In genomic region chr3:177185035-177185574, GRCh38 we compare ENCODE assay signal across 11 cellular contexts. TPM values are rescaled to one million over a fixed set of nuclear protein-coding genes. Genes with fewer than 3 reads are reported as not detected.
A peak's percentile ranks its signal among the peaks of the same experiment; 100 is the strongest.
DNase-seq lines count a peak whose midpoint lies in the region; ATAC-seq and TF ChIP-seq lines count a peak whose summit lies in the region.
"Had no signal": no experiment of that assay in that cellular context is flagged by ENCODE, and none has a peak within 500 bp of the region (broad histone marks: within the 10 kb centered on the region; RNA-seq: fewer than 3 reads in every experiment).

No MANE protein-coding gene starts in this region.

- ATAC-seq in GM18505 (IDR thresholded peaks at IDR 0.05; ENCODE audit: unreplicated experiment): peak; percentile 31
- peak; percentile 31 for ATAC-seq in GM21381 (IDR thresholded peaks at IDR 0.05; ENCODE audit: unreplicated experiment)
- peak; percentile 18 for ATAC-seq in HG03196 (IDR thresholded peaks at IDR 0.05; ENCODE audit: unreplicated experiment)

- H3K9me3 Mint-ChIP-seq in endodermal cell: no peaks in the 10 kb centered on the region
- H3K9me3 Mint-ChIP-seq: activated B cell treated with CpG ODN at 0.5 μM for 24 hours; central memory CD8-positive, alpha-beta T cell had no signal

- no peak overlapping the region for H3K27ac ChIP-seq in endodermal cell (ENCODE audit: low read depth, low read length)

- H3K4me1 ChIP-seq in endodermal cell (ENCODE audit: control insufficient read depth, insufficient read depth, low read length): no peaks in the 10 kb centered on the region

- H3K4me3 Mint-ChIP-seq in endodermal cell: no peak overlapping the region
- H3K4me3 Mint-ChIP-seq: activated B cell treated with CpG ODN at 0.5 μM for 24 hours; central memory CD8-positive, alpha-beta T cell had no signal

- H3K9me3 ChIP-seq in endodermal cell (ENCODE audit: control insufficient read depth, low read length): no peaks in the 10 kb centered on the region

- TF ChIP-seq CTCF in endodermal cell (conservative IDR thresholded peaks at IDR 0.05): no peak

- intact Hi-C loops in posterior vena cava (cut with DNase I): loop anchor here in 1 of 2 donors (5.0 to 10.0 kb wide), 2 partner anchors 120 to 1702 kb away; no protein-coding TSS in a partner anchor

- H3K27me3 ChIP-seq in endodermal cell (ENCODE audit: control insufficient read depth, insufficient read depth, low read length, poor library complexity, severe bottlenecking): no peaks in the 10 kb centered on the region

- WGBS in endodermal cell (ENCODE audit: insufficient coverage in 1 of 2, insufficient read length in 1 of 2), 2 experiments: 85 to 92% methylated on average over 6 to 7 of the region's 7 CpGs

- peak overlapping the region; percentile 31 for H3K27ac Mint-ChIP-seq in endodermal cell
- H3K27ac Mint-ChIP-seq: activated B cell treated with CpG ODN at 0.5 μM for 24 hours had no signal

- H3K4me3 ChIP-seq in endodermal cell (ENCODE audit: low read length): peak overlapping the region; percentile 53

- H3K36me3 Mint-ChIP-seq in endodermal cell (ENCODE audit: low read depth): peaks cover 14% of the 10 kb centered on the region

- H3K9ac ChIP-seq in endodermal cell (ENCODE audit: extremely low read depth, low read length, poor library complexity, severe bottlenecking): no peak overlapping the region

- TF ChIP-seq POLR2A in GM18505 (IDR thresholded peaks at IDR 0.05; ENCODE audit: borderline replicate concordance, extremely low read depth, insufficient read depth, insufficient read length): no peak

- H3K36me3 ChIP-seq in endodermal cell (ENCODE audit: control insufficient read depth, insufficient read depth, low read length): peaks cover 34% of the 10 kb centered on the region

- peaks cover 32% of the 10 kb centered on the region for H3K4me1 Mint-ChIP-seq in endodermal cell

- DNase-seq in endodermal cell: peak; percentile 37
- no peak for DNase-seq in SHP77 (lab: John Stamatoyannopoulos, UW)
- no peak for DNase-seq in middle frontal gyrus (ENCODE audit: extremely low spot score, low spot score)
- no peak for DNase-seq in DMS 273 (lab: John Stamatoyannopoulos, UW; ENCODE audit: unreplicated experiment)
- DNase-seq in posterior vena cava (ENCODE audit: low spot score): no peak
- DNase-seq: activated B cell treated with CpG ODN at 0.5 μM for 24 hours, NCI-H510A treated with DMSO at 0.1 percent for 48 hours had no signal

- no peaks in the 10 kb centered on the region for H3K27me3 Mint-ChIP-seq in endodermal cell (ENCODE audit: insufficient read depth)
- H3K27me3 Mint-ChIP-seq: activated B cell treated with CpG ODN at 0.5 μM for 24 hours; central memory CD8-positive, alpha-beta T cell had no signal

RNA-seq across cellular contexts. Expression of gene TBL1XR1, which starts 12.2 kb away (rescaled TPM):
- total RNA-seq in endodermal cell (100 to 1,000 TPM; 235 to 273 TPM), posterior vena cava (100 to 1,000 TPM; 126 to 146 TPM)
- polyA plus RNA-seq in endodermal cell (2013, experiment 1 of 2): 77.3 TPM
- polyA plus RNA-seq in endodermal cell (2013, experiment 2 of 2): 83.4 TPM
